1 cellular context compared by ENCODE assay signal in genomic region chr13:66237411-66238062, GRCh38.
TF ChIP-seq lines count a peak whose summit lies in the region.

No MANE protein-coding gene starts in this region.

TF ChIP-seq in HepG2, 621 proteins besides CTCF, POLR2A, EP300 and RAD21 (continued from another document):
- TF ChIP-seq SMAD1 (CRISPR knock-in tag; IDR thresholded peaks at IDR 0.05; ENCODE audit: borderline replicate concordance, low read depth) (no peak), PRPF4 (IDR thresholded peaks at IDR 0.05; ENCODE audit: low read depth, low read length, poor library complexity, severe bottlenecking) (no peak), SRSF4 (IDR thresholded peaks at IDR 0.05; ENCODE audit: low read depth, low read length, poor library complexity, severe bottlenecking) (no peak)
TF ChIP-seq in HepG2: peak in this region for 0.
